Comparison of ENCODE assay signal across 23 cellular contexts in the genomic region with DNA sequence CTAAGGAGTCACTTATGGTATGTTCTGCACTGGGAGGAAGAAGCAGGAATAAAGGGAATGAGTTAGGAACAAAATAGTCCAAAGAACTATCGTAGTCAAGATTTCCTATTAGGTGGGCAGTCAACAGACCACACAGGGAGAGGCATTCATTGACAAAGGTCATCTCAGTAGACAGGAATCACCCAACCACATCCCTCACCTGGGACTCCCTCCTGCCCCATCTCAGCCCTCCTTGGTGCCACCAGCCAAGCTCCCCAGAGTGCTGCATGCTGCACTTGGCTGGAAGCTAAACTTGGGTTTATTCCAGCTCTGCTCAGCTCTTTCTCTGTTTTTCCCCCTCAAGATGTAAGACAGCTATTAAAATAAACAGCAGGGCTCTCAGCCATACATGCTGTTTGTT.
DNase-seq lines count a peak whose midpoint lies in the region; TF ChIP-seq lines count a peak whose summit lies in the region.
"Had no signal": no experiment of that assay in that cellular context is flagged by ENCODE, and none has a peak within 500 bp of the region (broad histone marks: within the 10 kb centered on the region; RNA-seq: fewer than 3 reads in every experiment).

No MANE protein-coding gene starts in this region.

- H3K4me2 ChIP-seq in trophoblast cell (ENCODE audit: low read length) = no peak overlapping the region
- H3K4me2 ChIP-seq: A549; BLaER1 treated with 17β-estradiol and CSF1 and Interleukin-3, amounts not matched to agents 10 nM and 100 nM had no signal

- DNase-seq in DMS79 (lab: John Stamatoyannopoulos, UW) = peak; percentile 10
- no peak for DNase-seq in DMS79 treated with DMSO at 0.1 percent for 48 hours (lab: John Stamatoyannopoulos, UW)
- DNase-seq in choroid plexus epithelial cell (ENCODE audit: low read depth) = peak; percentile 50
- peak; percentile 0 for DNase-seq in endodermal cell
- DNase-seq in trophoblast cell = no peak
- no peak for DNase-seq in activated CD8-positive, alpha-beta memory T cell treated with anti-CD3 and anti-CD28 coated beads for 24 hours
- no peak for DNase-seq in activated naive CD4-positive, alpha-beta T cell treated with anti-CD3 and anti-CD28 coated beads, Interleukin-2, amount 50 U/mL, for 16 hours
- DNase-seq in glutamatergic neuron = no peak
- DNase-seq: AML-193; CD4-positive, alpha-beta T cell; CD8-positive, alpha-beta T cell; DMS 273 treated with DMSO at 0.1 percent for 48 hours; DMS153; DMS53; DND-41; EL; GDM1 had no signal

- no peak overlapping the region for H4K8ac ChIP-seq in trophoblast cell (ENCODE audit: low read depth, low read length)

- H3K36me3 ChIP-seq in endodermal cell (ENCODE audit: control insufficient read depth, insufficient read depth, low read length) (no peaks in the 10 kb centered on the region), trophoblast cell (ENCODE audit: control insufficient read depth in 1 of 2, insufficient read depth in 2 of 2, low read length in 2 of 2) (no peaks in the 10 kb centered on the region)
- H3K36me3 ChIP-seq: BLaER1 treated with 17β-estradiol and CSF1 and Interleukin-3, amounts not matched to agents 10 nM and 100 nM had no signal

- peaks cover 32% of the 10 kb centered on the region for H3K9me3 ChIP-seq in endodermal cell (ENCODE audit: control insufficient read depth, low read length)
- peaks cover 4% of the 10 kb centered on the region for H3K9me3 ChIP-seq in trophoblast cell (ENCODE audit: insufficient read depth, low read depth, low read length)

- H3K9ac ChIP-seq in endodermal cell (ENCODE audit: extremely low read depth, low read length, poor library complexity, severe bottlenecking) = no peak overlapping the region
- H3K9ac ChIP-seq in trophoblast cell (ENCODE audit: low read length) = no peak overlapping the region
- H3K9ac ChIP-seq: BLaER1 treated with 17β-estradiol and CSF1 and Interleukin-3, amounts not matched to agents 10 nM and 100 nM had no signal

- no peak overlapping the region for H2BK5ac ChIP-seq in trophoblast cell (ENCODE audit: low read depth, low read length, poor library complexity)

- no peak overlapping the region for H2BK120ac ChIP-seq in trophoblast cell (ENCODE audit: insufficient read depth, low read length, poor library complexity)

- peaks cover 1% of the 10 kb centered on the region for H3K79me2 ChIP-seq in trophoblast cell (ENCODE audit: control insufficient read depth, insufficient read depth, low read length, poor library complexity)

- no peak overlapping the region for H4K12ac ChIP-seq in trophoblast cell (ENCODE audit: low read depth, low read length)

- H3K4me3 Mint-ChIP-seq in endodermal cell (no peak overlapping the region), glutamatergic neuron (ENCODE audit: unreplicated experiment) (no peak overlapping the region)
- H3K4me3 Mint-ChIP-seq: B cell; CD4-positive, alpha-beta T cell; CD8-positive, alpha-beta T cell had no signal

- H3K4me3 ChIP-seq in choroid plexus epithelial cell (ENCODE audit: low read depth, low read length) = no peak overlapping the region
- H3K4me3 ChIP-seq in endodermal cell (ENCODE audit: low read length) = no peak overlapping the region
- H3K4me3 ChIP-seq in trophoblast cell (ENCODE audit: low read depth, low read length) = no peak overlapping the region
- H3K4me3 ChIP-seq: A549; BLaER1 treated with 17β-estradiol and CSF1 and Interleukin-3, amounts not matched to agents 10 nM and 100 nM; GM12878 had no signal

- no peak overlapping the region for H2AFZ ChIP-seq in trophoblast cell (ENCODE audit: insufficient read depth, low read length, poor library complexity)

- peaks cover 5% of the 10 kb centered on the region for H3K79me1 ChIP-seq in trophoblast cell (ENCODE audit: low read length)

- H3K27me3 ChIP-seq in endodermal cell (ENCODE audit: control insufficient read depth, insufficient read depth, low read length, poor library complexity, severe bottlenecking) (no peaks in the 10 kb centered on the region), trophoblast cell (ENCODE audit: insufficient read depth, low read length) (no peaks in the 10 kb centered on the region)
- H3K27me3 ChIP-seq: BLaER1 treated with 17β-estradiol and CSF1 and Interleukin-3, amounts not matched to agents 10 nM and 100 nM had no signal

- H4K91ac ChIP-seq in trophoblast cell (ENCODE audit: low read depth, low read length) = no peak overlapping the region

- H3K4me1 Mint-ChIP-seq in endodermal cell (peaks cover 8% of the 10 kb centered on the region), glutamatergic neuron (ENCODE audit: low read depth, unreplicated experiment) (no peaks in the 10 kb centered on the region)
- H3K4me1 Mint-ChIP-seq: B cell had no signal

- H3K36me3 Mint-ChIP-seq in endodermal cell (ENCODE audit: low read depth) = peaks cover 4% of the 10 kb centered on the region
- peaks cover 21% of the 10 kb centered on the region for H3K36me3 Mint-ChIP-seq in glutamatergic neuron (ENCODE audit: unreplicated experiment)
- H3K36me3 Mint-ChIP-seq: CD8-positive, alpha-beta T cell had no signal

- no peak overlapping the region for H3K27ac Mint-ChIP-seq in endodermal cell
- no peak overlapping the region for H3K27ac Mint-ChIP-seq in glutamatergic neuron (ENCODE audit: unreplicated experiment)
- H3K27ac Mint-ChIP-seq: B cell; CD4-positive, alpha-beta T cell; CD8-positive, alpha-beta T cell had no signal

- H3K9me3 Mint-ChIP-seq in endodermal cell (peaks cover 42% of the 10 kb centered on the region), glutamatergic neuron (ENCODE audit: unreplicated experiment) (peaks cover 8% of the 10 kb centered on the region)

- H2BK12ac ChIP-seq in trophoblast cell (ENCODE audit: low read length) = peak overlapping the region; percentile 51

- H3K27ac ChIP-seq in endodermal cell (ENCODE audit: low read depth, low read length) = no peak overlapping the region
- no peak overlapping the region for H3K27ac ChIP-seq in trophoblast cell (ENCODE audit: low read depth, low read length)
- H3K27ac ChIP-seq: 22Rv1; A549; BLaER1 treated with 17β-estradiol and CSF1 and Interleukin-3, amounts not matched to agents 10 nM and 100 nM; C4-2B had no signal

- no peak overlapping the region for H2AK5ac ChIP-seq in trophoblast cell (ENCODE audit: low read length)

- no peak overlapping the region for H3K14ac ChIP-seq in trophoblast cell (ENCODE audit: low read length)

- H3K27me3 Mint-ChIP-seq in endodermal cell (ENCODE audit: insufficient read depth) (no peaks in the 10 kb centered on the region), glutamatergic neuron (ENCODE audit: unreplicated experiment) (peaks cover 2% of the 10 kb centered on the region)

- H3K18ac ChIP-seq in trophoblast cell (ENCODE audit: low read length) = no peak overlapping the region

- no peak overlapping the region for H3K23ac ChIP-seq in trophoblast cell (ENCODE audit: low read length)

- 97% methylated on average over 1 of the region's 1 CpG; no CpG with 5 or more reads in 1 of the 2 experiments for WGBS in endodermal cell (ENCODE audit: insufficient coverage in 1 of 2, insufficient read length in 1 of 2), 2 experiments
- WGBS in trophoblast cell (ENCODE audit: extremely low coverage, insufficient coverage, insufficient read length) = no CpG with 5 or more reads among the region's 1 CpG

- H3K4me1 ChIP-seq in endodermal cell (ENCODE audit: control insufficient read depth, insufficient read depth, low read length) (no peaks in the 10 kb centered on the region), trophoblast cell (ENCODE audit: control insufficient read depth in 1 of 2, insufficient read depth in 2 of 2, low read length in 2 of 2) (peaks cover 3 to 6% of the 10 kb centered on the region in 2 experiments)
- H3K4me1 ChIP-seq: A549 had no signal

- H3K4ac ChIP-seq in trophoblast cell (ENCODE audit: low read depth, low read length) = no peak overlapping the region

- TF ChIP-seq CTCF in choroid plexus epithelial cell (conservative IDR thresholded peaks at IDR 0.05; ENCODE audit: low read depth, low read length) (no peak), endodermal cell (conservative IDR thresholded peaks at IDR 0.05) (no peak), glutamatergic neuron (IDR thresholded peaks at IDR 0.05; ENCODE audit: partially characterized antibody, unreplicated experiment) (no peak)

Comparison
In these comparisons a context has a peak if more than half of its experiments do, and no peak if none do; other contexts are left out.
1. DNase-seq: peak in DMS79 (single experiment), choroid plexus epithelial cell (single experiment) and endodermal cell (single experiment); none in DMS79 treated with DMSO at 0.1 percent for 48 hours (single experiment), trophoblast cell (0 of 2), activated CD8-positive, alpha-beta memory T cell treated with anti-CD3 and anti-CD28 coated beads for 24 hours (single experiment), activated naive CD4-positive, alpha-beta T cell treated with anti-CD3 and anti-CD28 coated beads, Interleukin-2, amount 50 U/mL, for 16 hours (single experiment) and glutamatergic neuron (single experiment).